ENCODE assay signal across 23 cellular contexts in the genomic region with DNA sequence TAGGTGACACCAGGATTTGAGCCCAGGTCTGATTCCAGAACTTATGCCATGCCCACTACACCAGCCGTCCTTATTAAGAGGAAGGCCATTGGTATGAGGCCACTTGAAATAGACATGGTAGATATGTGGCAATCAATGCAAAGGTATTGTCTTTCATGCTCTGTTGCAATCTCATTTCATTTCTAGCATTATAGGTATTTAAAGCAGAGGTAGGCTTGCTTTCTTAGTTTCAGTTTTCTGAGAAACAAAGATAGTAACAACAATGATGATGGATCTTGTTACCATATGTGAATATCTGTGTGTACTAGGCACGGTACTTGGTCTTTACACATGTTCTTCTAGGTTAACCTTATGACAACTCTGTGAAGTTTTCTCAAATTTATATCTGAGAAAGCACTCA.
A peak's percentile ranks its signal among the peaks of the same experiment; 100 is the strongest.
DNase-seq lines count a peak whose midpoint lies in the region; ATAC-seq and TF ChIP-seq lines count a peak whose summit lies in the region.
"Had no signal": no experiment of that assay in that cellular context is flagged by ENCODE, and none has a peak within 500 bp of the region (broad histone marks: within the 10 kb centered on the region; RNA-seq: fewer than 3 reads in every experiment).

No MANE protein-coding gene starts in this region.

- peaks cover 6% of the 10 kb centered on the region for H3K9me3 ChIP-seq in WERI-Rb-1 (ENCODE audit: severe bottlenecking)
- H3K9me3 ChIP-seq: esophagus squamous epithelium, gastroesophageal sphincter had no signal

- no peak overlapping the region for H3K4me3 Mint-ChIP-seq in activated CD4-positive, alpha-beta T cell treated with anti-CD3 and anti-CD28 coated beads for 36 hours
- no peak overlapping the region for H3K4me3 Mint-ChIP-seq in activated T-helper 17 cell treated with anti-CD3 and anti-CD28 coated beads, Interleukin-2, amount 50 U/mL, for 72 hours
- H3K4me3 Mint-ChIP-seq: stimulated activated naive B cell treated with anti-CD40 and anti-IgM and Interleukin-4, amounts not matched to agents 10 μg/mL and 1 μg/mL and 100 μg/mL, for 72 hours had no signal

- intact Hi-C loops in activated CD4-positive, alpha-beta T cell treated with anti-CD3 and anti-CD28 coated beads for 36 hours (cut with DNase I, micrococcal nuclease), result no loop called here

- no peak overlapping the region for H3K4me3 ChIP-seq in WERI-Rb-1 (ENCODE audit: low read depth, low read length)
- H3K4me3 ChIP-seq: esophagus squamous epithelium, gastroesophageal sphincter had no signal

- ATAC-seq in activated CD4-positive, alpha-beta T cell treated with anti-CD3 and anti-CD28 coated beads for 36 hours, result peak; percentile 42
- ATAC-seq in GM21717 (IDR thresholded peaks at IDR 0.05; ENCODE audit: unreplicated experiment) (peak; percentile 68), HG03378 (IDR thresholded peaks at IDR 0.05; ENCODE audit: unreplicated experiment) (no peak)
- peak; percentile 53 for ATAC-seq in activated T-helper 17 cell treated with anti-CD3 and anti-CD28 coated beads, Interleukin-2, amount 50 U/mL, for 72 hours (replicated peaks)
- peak; percentile 19 for ATAC-seq in stimulated activated naive CD8-positive, alpha-beta T cell treated with anti-CD3 and anti-CD28 coated beads, Interleukin-15, Interleukin-2, amounts not matched to agents 100 U/mL and 50 U/mL, for 24 hours
- ATAC-seq: gastroesophageal sphincter had no signal

- H3K4me1 Mint-ChIP-seq in activated CD4-positive, alpha-beta T cell treated with anti-CD3 and anti-CD28 coated beads for 36 hours, result peaks cover 5% of the 10 kb centered on the region
- no peaks in the 10 kb centered on the region for H3K4me1 Mint-ChIP-seq in activated T-helper 17 cell treated with anti-CD3 and anti-CD28 coated beads, Interleukin-2, amount 50 U/mL, for 72 hours

- H3K9me3 Mint-ChIP-seq in activated CD4-positive, alpha-beta T cell treated with anti-CD3 and anti-CD28 coated beads for 36 hours (ENCODE audit: low read depth), result no peaks in the 10 kb centered on the region
- H3K9me3 Mint-ChIP-seq in activated T-helper 17 cell treated with anti-CD3 and anti-CD28 coated beads, Interleukin-2, amount 50 U/mL, for 72 hours, result no peaks in the 10 kb centered on the region
- H3K9me3 Mint-ChIP-seq: stimulated activated naive B cell treated with anti-CD40 and anti-IgM and Interleukin-4, amounts not matched to agents 10 μg/mL and 1 μg/mL and 100 μg/mL, for 72 hours had no signal

- TF ChIP-seq CTCF in WERI-Rb-1 (IDR thresholded peaks at IDR 0.05; ENCODE audit: low read depth, low read length), result no peak

- POLR2A ChIA-PET in activated CD4-positive, alpha-beta T cell treated with anti-CD3 and anti-CD28 coated beads for 36 hours (lab: Charles Lee), result no interaction called here

- H3K36me3 ChIP-seq in WERI-Rb-1, result no peaks in the 10 kb centered on the region
- H3K36me3 ChIP-seq: brain microvascular endothelial cell, esophagus squamous epithelium, gastroesophageal sphincter had no signal

- H3K27me3 ChIP-seq in WERI-Rb-1 (ENCODE audit: insufficient read depth, low read depth, severe bottlenecking), result no peaks in the 10 kb centered on the region
- H3K27me3 ChIP-seq: brain microvascular endothelial cell, esophagus squamous epithelium, gastroesophageal sphincter had no signal

- no peak overlapping the region for H3K27ac Mint-ChIP-seq in activated CD4-positive, alpha-beta T cell treated with anti-CD3 and anti-CD28 coated beads for 36 hours
- H3K27ac Mint-ChIP-seq in activated T-helper 17 cell treated with anti-CD3 and anti-CD28 coated beads, Interleukin-2, amount 50 U/mL, for 72 hours, result no peak overlapping the region
- H3K27ac Mint-ChIP-seq: progenitor cell of endocrine pancreas; stimulated activated naive B cell treated with anti-CD40 and anti-IgM and Interleukin-4, amounts not matched to agents 10 μg/mL and 1 μg/mL and 100 μg/mL, for 72 hours had no signal

- CTCF ChIA-PET in activated CD4-positive, alpha-beta T cell treated with anti-CD3 and anti-CD28 coated beads for 36 hours (lab: Charles Lee), result no interaction called here

- H3K36me3 Mint-ChIP-seq in activated CD4-positive, alpha-beta T cell treated with anti-CD3 and anti-CD28 coated beads for 36 hours (ENCODE audit: low read depth), result no peaks in the 10 kb centered on the region
- no peaks in the 10 kb centered on the region for H3K36me3 Mint-ChIP-seq in activated T-helper 17 cell treated with anti-CD3 and anti-CD28 coated beads, Interleukin-2, amount 50 U/mL, for 72 hours (ENCODE audit: low read depth)

- no peaks in the 10 kb centered on the region for H3K27me3 Mint-ChIP-seq in activated CD4-positive, alpha-beta T cell treated with anti-CD3 and anti-CD28 coated beads for 36 hours
- H3K27me3 Mint-ChIP-seq in activated T-helper 17 cell treated with anti-CD3 and anti-CD28 coated beads, Interleukin-2, amount 50 U/mL, for 72 hours, result no peaks in the 10 kb centered on the region
- H3K27me3 Mint-ChIP-seq: progenitor cell of endocrine pancreas; stimulated activated naive B cell treated with anti-CD40 and anti-IgM and Interleukin-4, amounts not matched to agents 10 μg/mL and 1 μg/mL and 100 μg/mL, for 72 hours had no signal

- no peak overlapping the region for H3K27ac ChIP-seq in WERI-Rb-1
- H3K27ac ChIP-seq: 22Rv1, brain microvascular endothelial cell, esophagus squamous epithelium had no signal

- no peak for DNase-seq in activated CD4-positive, alpha-beta T cell treated with anti-CD3 and anti-CD28 coated beads for 36 hours
- no peak for DNase-seq in activated CD4-positive, alpha-beta T cell treated with anti-CD3 and anti-CD28 coated beads, Interleukin-2, amount 50 U/mL, for 1 hour
- DNase-seq in stimulated activated naive CD8-positive, alpha-beta T cell treated with anti-CD3 and anti-CD28 coated beads, Interleukin-15, Interleukin-2, amounts not matched to agents 100 U/mL and 50 U/mL, for 24 hours, result no peak
- DNase-seq in WERI-Rb-1 (no peak), AG08395 (ENCODE audit: low spot score) (no peak)
- DNase-seq: activated CD8-positive, alpha-beta memory T cell treated with anti-CD3 and anti-CD28 coated beads, Interleukin-2, amount 50 U/mL, for 48 hours; activated gamma-delta T cell; brain microvascular endothelial cell; DMS53; esophagus squamous epithelium; GDM1; islet precursor cell; NCI-H2171; NCI-H524 treated with DMSO at 0.1 percent for 48 hours; small intestine; stimulated activated naive B cell treated with anti-CD40 and anti-IgM and Interleukin-4, amounts not matched to agents 10 μg/mL and 1 μg/mL and 100 μg/mL, for 72 hours; T-helper 2 cell had no signal
